In the genomic region with DNA sequence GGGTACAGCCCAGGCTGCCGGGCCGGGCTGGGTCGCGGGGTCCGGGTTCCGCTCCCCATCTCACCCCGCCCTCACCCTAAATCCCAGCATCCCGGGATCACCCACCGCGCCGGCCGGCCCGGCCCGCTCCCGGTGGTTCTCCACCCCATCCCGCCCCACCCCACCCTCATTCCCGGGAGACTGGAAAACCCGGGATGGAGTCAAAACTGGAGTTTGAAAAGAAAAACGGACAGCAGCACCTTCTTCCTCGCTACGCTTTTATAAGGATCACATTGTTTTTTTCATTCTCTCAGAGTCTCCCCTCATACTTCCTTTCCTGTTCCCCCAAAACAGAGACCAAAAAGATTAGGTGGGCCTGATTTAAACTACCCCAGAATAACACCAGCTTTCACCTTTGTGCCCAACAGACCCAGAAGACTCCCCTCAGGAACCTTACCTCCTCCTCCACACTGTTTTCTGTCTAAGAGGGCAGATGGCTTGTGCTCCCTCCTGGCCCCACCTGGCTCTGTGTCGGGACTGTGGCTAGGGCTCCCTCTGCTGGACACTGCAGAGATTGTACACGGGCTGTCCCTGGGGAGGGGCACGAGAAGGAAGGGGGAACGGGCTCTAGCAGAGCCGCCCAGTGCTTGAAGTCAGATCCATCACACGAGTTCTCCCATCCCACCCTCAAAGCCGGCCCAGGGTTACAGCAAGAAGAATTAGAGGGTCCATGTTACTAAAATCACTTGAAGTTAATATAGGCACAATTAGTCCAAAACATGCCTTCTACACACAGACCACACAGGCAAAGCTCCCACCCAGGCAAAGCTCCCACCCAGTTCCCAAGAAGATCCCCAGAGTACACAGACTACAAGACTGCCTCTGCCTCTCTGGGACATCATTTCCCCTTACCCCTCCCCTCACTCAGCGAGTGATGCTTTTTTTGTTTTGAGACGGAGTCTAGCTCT, we compare ENCODE assay signal across 1 cellular context.
TF ChIP-seq lines count a peak whose summit lies in the region.

No MANE protein-coding gene starts in this region.

TF ChIP-seq in K562, 482 proteins besides CTCF, POLR2A, EP300 and RAD21 (continued from another document and continues in another):
- TF ChIP-seq, protein P1, sequence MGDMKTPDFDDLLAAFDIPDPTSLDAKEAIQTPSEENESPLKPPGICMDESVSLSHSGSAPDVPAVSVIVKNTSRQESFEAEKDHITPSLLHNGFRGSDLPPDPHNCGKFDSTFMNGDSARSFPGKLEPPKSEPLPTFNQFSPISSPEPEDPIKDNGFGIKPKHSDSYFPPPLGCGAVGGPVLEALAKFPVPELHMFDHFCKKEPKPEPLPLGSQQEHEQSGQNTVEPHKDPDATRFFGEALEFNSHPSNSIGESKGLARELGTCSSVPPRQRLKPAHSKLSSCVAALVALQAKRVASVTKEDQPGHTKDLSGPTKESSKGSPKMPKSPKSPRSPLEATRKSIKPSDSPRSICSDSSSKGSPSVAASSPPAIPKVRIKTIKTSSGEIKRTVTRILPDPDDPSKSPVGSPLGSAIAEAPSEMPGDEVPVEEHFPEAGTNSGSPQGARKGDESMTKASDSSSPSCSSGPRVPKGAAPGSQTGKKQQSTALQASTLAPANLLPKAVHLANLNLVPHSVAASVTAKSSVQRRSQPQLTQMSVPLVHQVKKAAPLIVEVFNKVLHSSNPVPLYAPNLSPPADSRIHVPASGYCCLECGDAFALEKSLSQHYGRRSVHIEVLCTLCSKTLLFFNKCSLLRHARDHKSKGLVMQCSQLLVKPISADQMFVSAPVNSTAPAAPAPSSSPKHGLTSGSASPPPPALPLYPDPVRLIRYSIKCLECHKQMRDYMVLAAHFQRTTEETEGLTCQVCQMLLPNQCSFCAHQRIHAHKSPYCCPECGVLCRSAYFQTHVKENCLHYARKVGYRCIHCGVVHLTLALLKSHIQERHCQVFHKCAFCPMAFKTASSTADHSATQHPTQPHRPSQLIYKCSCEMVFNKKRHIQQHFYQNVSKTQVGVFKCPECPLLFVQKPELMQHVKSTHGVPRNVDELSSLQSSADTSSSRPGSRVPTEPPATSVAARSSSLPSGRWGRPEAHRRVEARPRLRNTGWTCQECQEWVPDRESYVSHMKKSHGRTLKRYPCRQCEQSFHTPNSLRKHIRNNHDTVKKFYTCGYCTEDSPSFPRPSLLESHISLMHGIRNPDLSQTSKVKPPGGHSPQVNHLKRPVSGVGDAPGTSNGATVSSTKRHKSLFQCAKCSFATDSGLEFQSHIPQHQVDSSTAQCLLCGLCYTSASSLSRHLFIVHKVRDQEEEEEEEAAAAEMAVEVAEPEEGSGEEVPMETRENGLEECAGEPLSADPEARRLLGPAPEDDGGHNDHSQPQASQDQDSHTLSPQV (IDR thresholded peaks at IDR 0.05): no peak
- TF ChIP-seq MTA3 (IDR thresholded peaks at IDR 0.05; ENCODE audit: borderline replicate concordance): peak; percentile 67; the same call in 1 of the 2 replicates
- TF ChIP-seq ZNF121 (CRISPR knock-in tag; conservative IDR thresholded peaks at IDR 0.05): peak; percentile 79
- no peak for TF ChIP-seq SMARCC2 (IDR thresholded peaks at IDR 0.05; ENCODE audit: low read depth)
- peak; percentile 21; the same call in 1 of the 2 replicates for TF ChIP-seq PHF8 (IDR thresholded peaks at IDR 0.05; ENCODE audit: borderline replicate concordance, low read length)
- peak; percentile 79 for TF ChIP-seq BRD9 (IDR thresholded peaks at IDR 0.05; ENCODE audit: low read depth, partially characterized antibody)
- TF ChIP-seq RBM14 (IDR thresholded peaks at IDR 0.05; ENCODE audit: borderline replicate concordance, insufficient read depth, low read depth, low read length): no peak
- TF ChIP-seq ZSCAN29 (IDR thresholded peaks at IDR 0.05): no peak
- no peak for TF ChIP-seq TEAD4 (IDR thresholded peaks at IDR 0.05; ENCODE audit: low read length)
- TF ChIP-seq TEAD4 (CRISPR knock-in tag; IDR thresholded peaks at IDR 0.05; ENCODE audit: borderline replicate concordance): no peak
- TF ChIP-seq L3MBTL2 (IDR thresholded peaks at IDR 0.05): peak; percentile 76
- TF ChIP-seq CREB1 (IDR thresholded peaks at IDR 0.05): no peak
- peak; percentile 76 for TF ChIP-seq CREB1 (CRISPR knock-in tag; IDR thresholded peaks at IDR 0.05)
- TF ChIP-seq IRF2 (CRISPR knock-in tag; IDR thresholded peaks at IDR 0.05): no peak
- no peak for TF ChIP-seq RERE (CRISPR knock-in tag; IDR thresholded peaks at IDR 0.05; ENCODE audit: borderline replicate concordance)
- no peak for TF ChIP-seq TFAM (CRISPR knock-in tag; conservative IDR thresholded peaks at IDR 0.05)
- TF ChIP-seq, protein P2, sequence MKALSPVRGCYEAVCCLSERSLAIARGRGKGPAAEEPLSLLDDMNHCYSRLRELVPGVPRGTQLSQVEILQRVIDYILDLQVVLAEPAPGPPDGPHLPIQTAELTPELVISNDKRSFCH (CRISPR knock-in tag; IDR thresholded peaks at IDR 0.05): no peak
- TF ChIP-seq, protein P2 (tag; IDR thresholded peaks at IDR 0.05): no peak
- no peak for TF ChIP-seq PRMT5 (CRISPR knock-in tag; IDR thresholded peaks at IDR 0.05)
- peak; percentile 53 for TF ChIP-seq PKNOX1 (IDR thresholded peaks at IDR 0.05)
- TF ChIP-seq, protein P3, sequence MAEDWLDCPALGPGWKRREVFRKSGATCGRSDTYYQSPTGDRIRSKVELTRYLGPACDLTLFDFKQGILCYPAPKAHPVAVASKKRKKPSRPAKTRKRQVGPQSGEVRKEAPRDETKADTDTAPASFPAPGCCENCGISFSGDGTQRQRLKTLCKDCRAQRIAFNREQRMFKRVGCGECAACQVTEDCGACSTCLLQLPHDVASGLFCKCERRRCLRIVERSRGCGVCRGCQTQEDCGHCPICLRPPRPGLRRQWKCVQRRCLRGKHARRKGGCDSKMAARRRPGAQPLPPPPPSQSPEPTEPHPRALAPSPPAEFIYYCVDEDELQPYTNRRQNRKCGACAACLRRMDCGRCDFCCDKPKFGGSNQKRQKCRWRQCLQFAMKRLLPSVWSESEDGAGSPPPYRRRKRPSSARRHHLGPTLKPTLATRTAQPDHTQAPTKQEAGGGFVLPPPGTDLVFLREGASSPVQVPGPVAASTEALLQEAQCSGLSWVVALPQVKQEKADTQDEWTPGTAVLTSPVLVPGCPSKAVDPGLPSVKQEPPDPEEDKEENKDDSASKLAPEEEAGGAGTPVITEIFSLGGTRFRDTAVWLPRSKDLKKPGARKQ (CRISPR knock-in tag; IDR thresholded peaks at IDR 0.05): no peak
- TF ChIP-seq MIER1 (IDR thresholded peaks at IDR 0.05; ENCODE audit: low read depth): no peak
- TF ChIP-seq ETV5 (CRISPR knock-in tag; IDR thresholded peaks at IDR 0.05; ENCODE audit: low read depth): peak; percentile 53; the same call in 1 of the 2 replicates
- TF ChIP-seq PPARD (CRISPR knock-in tag; IDR thresholded peaks at IDR 0.05): no peak
- TF ChIP-seq ARID1B (IDR thresholded peaks at IDR 0.05): 0 out of 2 replicates have a peak, but pooled peaks have one; percentile 34
- TF ChIP-seq, protein P4, sequence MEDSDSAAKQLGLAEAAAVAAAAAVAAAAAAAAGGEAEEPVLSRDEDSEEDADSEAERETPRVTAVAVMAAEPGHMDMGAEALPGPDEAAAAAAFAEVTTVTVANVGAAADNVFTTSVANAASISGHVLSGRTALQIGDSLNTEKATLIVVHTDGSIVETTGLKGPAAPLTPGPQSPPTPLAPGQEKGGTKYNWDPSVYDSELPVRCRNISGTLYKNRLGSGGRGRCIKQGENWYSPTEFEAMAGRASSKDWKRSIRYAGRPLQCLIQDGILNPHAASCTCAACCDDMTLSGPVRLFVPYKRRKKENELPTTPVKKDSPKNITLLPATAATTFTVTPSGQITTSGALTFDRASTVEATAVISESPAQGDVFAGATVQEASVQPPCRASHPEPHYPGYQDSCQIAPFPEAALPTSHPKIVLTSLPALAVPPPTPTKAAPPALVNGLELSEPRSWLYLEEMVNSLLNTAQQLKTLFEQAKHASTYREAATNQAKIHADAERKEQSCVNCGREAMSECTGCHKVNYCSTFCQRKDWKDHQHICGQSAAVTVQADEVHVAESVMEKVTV (CRISPR knock-in tag; IDR thresholded peaks at IDR 0.05): no peak; the same call in 1 of the 2 replicates
- TF ChIP-seq PREB (CRISPR knock-in tag; IDR thresholded peaks at IDR 0.05): 0 out of 2 replicates have a peak, but pooled peaks have one; percentile 56
- peak; percentile 63; the same call in 1 of the 2 replicates for TF ChIP-seq ZNF384 (IDR thresholded peaks at IDR 0.05; ENCODE audit: low read depth, low read length)
- TF ChIP-seq CBFA2T2 (conservative IDR thresholded peaks at IDR 0.05): no peak
- no peak for TF ChIP-seq TEAD2 (tag; IDR thresholded peaks at IDR 0.05)
- TF ChIP-seq BHLHE40 (IDR thresholded peaks at IDR 0.05; ENCODE audit: low read length): peak; percentile 80
- peak; percentile 38; the same call in 1 of the 2 replicates for TF ChIP-seq HCFC1 (IDR thresholded peaks at IDR 0.05; ENCODE audit: low read depth, low read length)
- TF ChIP-seq RHOXF2B (CRISPR knock-in tag; conservative IDR thresholded peaks at IDR 0.05): 0 out of 2 replicates have a peak, but pooled peaks have one; percentile 69
- TF ChIP-seq NFE2 (IDR thresholded peaks at IDR 0.05; ENCODE audit: low read depth): no peak
- no peak for TF ChIP-seq ARHGAP35 (IDR thresholded peaks at IDR 0.05; ENCODE audit: partially characterized antibody)
- peak; percentile 96 for TF ChIP-seq ZNF263 (CRISPR knock-in tag; IDR thresholded peaks at IDR 0.05; ENCODE audit: borderline replicate concordance)
- TF ChIP-seq TRIM28 (IDR thresholded peaks at IDR 0.05): peak; percentile 84
- no peak for TF ChIP-seq SRF (CRISPR knock-in tag; IDR thresholded peaks at IDR 0.05)
- TF ChIP-seq MYC (IDR thresholded peaks at IDR 0.05; ENCODE audit: low read depth, low read length): peak; percentile 78
- no peak for TF ChIP-seq MYC (CRISPR knock-in tag; IDR thresholded peaks at IDR 0.05; ENCODE audit: borderline replicate concordance, low read depth)
- peak; percentile 95 for TF ChIP-seq NBN (IDR thresholded peaks at IDR 0.05; ENCODE audit: low read depth)
- peak; percentile 76; the same call in 1 of the 2 replicates for TF ChIP-seq KLF16 (IDR thresholded peaks at IDR 0.05)
- no peak for TF ChIP-seq SRSF9 (IDR thresholded peaks at IDR 0.05; ENCODE audit: borderline replicate concordance, low read depth, low read length)
- 0 out of 2 replicates have a peak, but pooled peaks have one; percentile 19 for TF ChIP-seq CXXC5 (CRISPR knock-in tag; IDR thresholded peaks at IDR 0.05)
- TF ChIP-seq BCL6 (CRISPR knock-in tag; IDR thresholded peaks at IDR 0.05): no peak
- TF ChIP-seq XRCC3 (IDR thresholded peaks at IDR 0.05): no peak
